In the genomic region with DNA sequence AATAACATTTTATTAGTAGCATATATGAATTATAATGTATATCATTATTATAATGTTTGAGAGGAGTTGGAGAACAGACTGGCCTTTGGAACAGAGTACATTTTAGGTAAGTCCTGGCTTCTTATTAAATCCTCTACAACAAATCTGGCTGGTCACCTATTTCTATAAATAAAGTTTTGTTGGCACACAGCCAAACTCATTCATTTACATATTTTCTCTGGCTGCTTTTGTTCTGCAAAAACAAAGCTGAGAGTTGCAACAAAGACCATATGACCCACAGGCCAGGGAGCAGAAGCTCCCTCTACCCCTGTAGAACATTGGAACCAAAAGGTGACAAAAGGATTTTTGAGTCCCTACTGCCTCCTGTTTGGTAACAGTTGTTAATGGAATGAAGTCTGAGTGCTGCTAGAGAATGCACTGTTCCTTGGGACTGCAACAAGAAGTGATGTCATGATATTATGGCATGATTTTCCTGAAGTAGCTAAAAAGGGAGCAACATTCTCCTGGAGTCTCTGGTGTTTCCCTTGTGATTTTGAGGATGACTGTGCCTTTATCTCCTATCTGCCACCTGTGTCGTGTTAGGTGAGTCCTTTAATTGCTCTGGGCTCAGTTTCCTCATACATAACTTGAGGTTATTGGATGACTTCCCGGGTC, we compare ENCODE assay signal across 14 cellular contexts. TPM values are rescaled to one million over a fixed set of nuclear protein-coding genes. Genes with fewer than 3 reads are reported as not detected.
DNase-seq lines count a peak whose midpoint lies in the region; ATAC-seq and TF ChIP-seq lines count a peak whose summit lies in the region.
"Had no signal": no experiment of that assay in that cellular context is flagged by ENCODE, and none has a peak within 500 bp of the region (broad histone marks: within the 10 kb centered on the region; RNA-seq: fewer than 3 reads in every experiment).

No MANE protein-coding gene starts in this region.

- H3K4me2 ChIP-seq in Karpas-422 (ENCODE audit: low read depth, low read length, poor library complexity, severe bottlenecking) (no peak overlapping the region), mesendoderm (ENCODE audit: low read length) (no peak overlapping the region)
- H3K4me2 ChIP-seq: BLaER1 had no signal

- no peak overlapping the region for H2BK120ac ChIP-seq in mesendoderm (ENCODE audit: low read depth, low read length)

- H3K36me3 ChIP-seq in H7 (replicated peaks; ENCODE audit: control insufficient read depth, insufficient read depth, low read length), result no peaks in the 10 kb centered on the region
- H3K36me3 ChIP-seq in Karpas-422 (ENCODE audit: insufficient read depth, low read length), result no peaks in the 10 kb centered on the region
- no peaks in the 10 kb centered on the region for H3K36me3 ChIP-seq in adipocyte (ENCODE audit: control insufficient read depth, insufficient read depth, low read length, severe bottlenecking)
- H3K36me3 ChIP-seq in mesendoderm (ENCODE audit: control insufficient read depth, insufficient read depth, low read length), result no peaks in the 10 kb centered on the region
- H3K36me3 ChIP-seq in prostate gland, result no peaks in the 10 kb centered on the region
- H3K36me3 ChIP-seq: BLaER1 had no signal

- no peak for ATAC-seq in HG03196 (IDR thresholded peaks at IDR 0.05; ENCODE audit: unreplicated experiment)

- no peak overlapping the region for H3K18ac ChIP-seq in mesendoderm (ENCODE audit: low read length)

- no peak overlapping the region for H4K5ac ChIP-seq in mesendoderm (ENCODE audit: low read length)

- H3K9me2 ChIP-seq in Karpas-422 (replicated peaks; ENCODE audit: insufficient read depth, low read length), result no peaks in the 10 kb centered on the region

- peak; percentile 22 for DNase-seq in H7
- DNase-seq in Karpas-422, result peak; percentile 44
- peak; percentile 3 for DNase-seq in adipocyte (ENCODE audit: low read depth)
- DNase-seq in mesendoderm, result peak; percentile 27
- DNase-seq in prostate gland (ENCODE audit: low spot score), result no peak
- DNase-seq in DMS53 treated with DMSO at 0.1 percent for 48 hours (lab: John Stamatoyannopoulos, UW; ENCODE audit: unreplicated experiment), result no peak
- DNase-seq: NCI-H1105 treated with DMSO at 0.1 percent for 48 hours, NCI-H1930, NCI-H524 had no signal

- H3K4me1 ChIP-seq in Karpas-422 (ENCODE audit: low read length) (peaks cover 4% of the 10 kb centered on the region), adipocyte (ENCODE audit: control insufficient read depth, insufficient read depth, low read length) (no peaks in the 10 kb centered on the region), mesendoderm (ENCODE audit: control insufficient read depth, low read depth, low read length) (no peaks in the 10 kb centered on the region), prostate gland (replicated peaks) (no peaks in the 10 kb centered on the region)
- H3K4me1 ChIP-seq: BLaER1 had no signal

- TF ChIP-seq POLR2A in prostate gland (IDR thresholded peaks at IDR 0.05), result no peak

- H3K56ac ChIP-seq in mesendoderm (ENCODE audit: low read length), result no peak overlapping the region

- H3K79me2 ChIP-seq in Karpas-422 (ENCODE audit: low read length) (no peaks in the 10 kb centered on the region), mesendoderm (ENCODE audit: control insufficient read depth, insufficient read depth, low read length) (no peaks in the 10 kb centered on the region)

- H2AFZ ChIP-seq in Karpas-422 (ENCODE audit: low read length), result no peak overlapping the region

- H3K79me1 ChIP-seq in mesendoderm (ENCODE audit: low read length), result no peaks in the 10 kb centered on the region

- no peaks in the 10 kb centered on the region for H4K20me1 ChIP-seq in Karpas-422 (ENCODE audit: insufficient read depth, low read depth, low read length)
- H4K20me1 ChIP-seq: BLaER1 had no signal

- H3K23ac ChIP-seq in mesendoderm (ENCODE audit: low read length), result no peak overlapping the region

- no peak overlapping the region for H2BK5ac ChIP-seq in mesendoderm (ENCODE audit: low read length)

- H3K9me3 ChIP-seq in Karpas-422 (ENCODE audit: low read length) (no peaks in the 10 kb centered on the region), adipocyte (ENCODE audit: control insufficient read depth, low read length) (no peaks in the 10 kb centered on the region), prostate gland (no peaks in the 10 kb centered on the region)
- H3K9me3 ChIP-seq: BLaER1 had no signal

- H3K4ac ChIP-seq in mesendoderm (ENCODE audit: low read depth, low read length), result no peak overlapping the region

- no peak overlapping the region for H2BK15ac ChIP-seq in mesendoderm (replicated peaks; ENCODE audit: low read depth)

- WGBS in mesendoderm (ENCODE audit: extremely low coverage, insufficient coverage, low lambda C conversion rate), result no CpG with 5 or more reads among the region's 2 CpGs
- WGBS in prostate gland, result 40% methylated on average over 2 of the region's 2 CpGs

- no peak overlapping the region for H3K27ac ChIP-seq in Karpas-422 (ENCODE audit: low read length)
- H3K27ac ChIP-seq in mesendoderm (ENCODE audit: low read depth, low read length), result no peak overlapping the region
- H3K27ac ChIP-seq in prostate gland, result no peak overlapping the region
- H3K27ac ChIP-seq: BLaER1 had no signal

- H3K27me3 ChIP-seq in H7 (ENCODE audit: control insufficient read depth, insufficient read depth, low read length) (no peaks in the 10 kb centered on the region), Karpas-422 (ENCODE audit: low read length) (no peaks in the 10 kb centered on the region), adipocyte (replicated peaks; ENCODE audit: control insufficient read depth, insufficient read depth, low read length) (peaks cover 16% of the 10 kb centered on the region), mesendoderm (ENCODE audit: insufficient read depth, low read length, poor library complexity) (no peaks in the 10 kb centered on the region), prostate gland (replicated peaks; ENCODE audit: insufficient read depth) (no peaks in the 10 kb centered on the region)
- H3K27me3 ChIP-seq: BLaER1 had no signal

- H3K4me3 ChIP-seq in H7 (ENCODE audit: insufficient read depth, low read depth, low read length), result no peak overlapping the region
- H3K4me3 ChIP-seq in Karpas-422 (ENCODE audit: low read length), result no peak overlapping the region
- no peak overlapping the region for H3K4me3 ChIP-seq in adipocyte (ENCODE audit: low read length)
- H3K4me3 ChIP-seq in mesendoderm (ENCODE audit: low read length), result no peak overlapping the region
- no peak overlapping the region for H3K4me3 ChIP-seq in prostate gland
- H3K4me3 ChIP-seq: BLaER1 had no signal

- intact Hi-C loops in prostate gland (cut with DNase I), result no loop called here

- TF ChIP-seq CTCF in prostate gland (IDR thresholded peaks at IDR 0.05), result no peak

- no peak overlapping the region for H4K8ac ChIP-seq in mesendoderm (ENCODE audit: low read depth, low read length)

- H3K9ac ChIP-seq in Karpas-422 (ENCODE audit: low read length), result no peak overlapping the region
- H3K9ac ChIP-seq in adipocyte (ENCODE audit: low read length), result no peak overlapping the region
- H3K9ac ChIP-seq in mesendoderm (ENCODE audit: low read length), result no peak overlapping the region
- H3K9ac ChIP-seq: BLaER1 had no signal

- H2AK5ac ChIP-seq in mesendoderm (ENCODE audit: low read length), result no peak overlapping the region

RNA-seq across cellular contexts. Expression of a gene that starts 22.0 kb away (rescaled TPM):
- total RNA-seq in H7 (2014; rRNA removed; shearing (Covaris generic)), result 0.10 and 0.15 TPM in 2 replicates
- total RNA-seq in Karpas-422 (2014; rRNA removed; shearing (Covaris generic); ENCODE audit: low replicate concordance), result not detected in 2 replicates
- 0.08 TPM for polyA plus RNA-seq in mesendoderm (2013, experiment 1 of 2)
- polyA plus RNA-seq in mesendoderm (2013, experiment 2 of 2), result 0.15 TPM
- under 1 TPM in 1 of 2 donors, not detected in 1; 0.40 TPM for total RNA-seq in prostate gland
- total RNA-seq: HT-29; T-helper 1 cell treated with Interleukin-12 subunit alpha and Interleukin-12 subunit beta and Interleukin-4 antibody, amounts not matched to agents 30 ng/mL and 1 ng/mL, for 36 hours had no signal
- polyA plus RNA-seq: IgD-negative memory B cell had no signal

Comparison
In these comparisons a context has a peak if more than half of its experiments do, and no peak if none do; other contexts are left out.
1. DNase-seq: peak in H7 (single experiment), Karpas-422 (single experiment), adipocyte (single experiment) and mesendoderm (single experiment); none in prostate gland (single experiment) and DMS53 treated with DMSO at 0.1 percent for 48 hours (single experiment).